1 cellular context compared by ENCODE assay signal in the genomic region with DNA sequence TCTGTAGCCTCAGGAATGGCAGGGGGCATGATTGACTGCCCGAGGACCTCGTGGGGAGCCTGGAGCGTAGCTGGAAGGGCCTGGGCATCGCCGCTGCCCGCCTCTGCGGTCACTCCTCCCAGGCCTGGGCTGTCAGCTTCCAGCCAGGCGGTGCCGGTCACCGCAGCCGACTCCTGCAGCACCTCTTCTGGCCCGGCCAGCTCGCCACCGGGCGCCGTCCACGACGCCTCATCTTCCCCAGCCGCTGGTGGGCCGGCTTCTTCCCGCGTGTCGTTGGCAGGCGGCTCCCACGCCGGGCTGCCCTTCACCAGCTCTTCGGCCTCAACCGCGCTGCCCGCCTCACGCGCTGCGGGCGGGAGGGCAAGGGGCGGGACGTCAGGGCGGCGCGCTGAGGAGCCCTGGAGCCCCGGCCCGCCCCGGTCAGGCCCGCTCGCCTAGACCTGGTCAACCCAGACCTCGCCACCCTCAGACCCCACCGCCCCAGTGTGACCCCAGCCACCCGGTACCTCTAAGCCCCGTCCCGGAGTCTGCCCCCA.
TF ChIP-seq lines count a peak whose summit lies in the region.

No MANE protein-coding gene starts in this region.

TF ChIP-seq in HepG2, 621 proteins besides CTCF, POLR2A, EP300 and RAD21 (continued from another document and continues in another):
- TF ChIP-seq, protein P1, sequence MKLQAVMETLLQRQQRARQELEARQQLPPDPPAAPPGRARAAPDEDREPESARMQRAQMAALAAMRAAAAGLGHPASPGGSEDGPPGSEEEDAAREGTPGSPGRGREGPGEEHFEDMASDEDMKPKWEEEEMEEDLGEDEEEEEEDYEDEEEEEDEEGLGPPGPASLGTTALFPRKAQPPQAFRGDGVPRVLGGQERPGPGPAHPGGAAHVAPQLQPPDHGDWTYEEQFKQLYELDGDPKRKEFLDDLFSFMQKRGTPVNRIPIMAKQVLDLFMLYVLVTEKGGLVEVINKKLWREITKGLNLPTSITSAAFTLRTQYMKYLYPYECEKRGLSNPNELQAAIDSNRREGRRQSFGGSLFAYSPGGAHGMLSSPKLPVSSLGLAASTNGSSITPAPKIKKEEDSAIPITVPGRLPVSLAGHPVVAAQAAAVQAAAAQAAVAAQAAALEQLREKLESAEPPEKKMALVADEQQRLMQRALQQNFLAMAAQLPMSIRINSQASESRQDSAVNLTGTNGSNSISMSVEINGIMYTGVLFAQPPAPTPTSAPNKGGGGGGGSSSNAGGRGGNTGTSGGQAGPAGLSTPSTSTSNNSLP (IDR thresholded peaks at IDR 0.05; ENCODE audit: low read depth, low read length) = no peak
- TF ChIP-seq CBFB (CRISPR knock-in tag; IDR thresholded peaks at IDR 0.05) (no peak), ZNF552 (CRISPR knock-in tag; IDR thresholded peaks at IDR 0.05; ENCODE audit: borderline replicate concordance) (no peak), ZKSCAN1 (IDR thresholded peaks at IDR 0.05; ENCODE audit: low read length) (no peak), MIXL1 (CRISPR knock-in tag; IDR thresholded peaks at IDR 0.05) (no peak), ZNF772 (CRISPR knock-in tag; IDR thresholded peaks at IDR 0.05) (no peak; the same call in 1 of the 2 replicates), NFIC (IDR thresholded peaks at IDR 0.05; ENCODE audit: low read length) (no peak), CHD2 (IDR thresholded peaks at IDR 0.05; ENCODE audit: low read depth, low read length) (no peak), ZNF44 (CRISPR knock-in tag; IDR thresholded peaks at IDR 0.05) (no peak), RXRA (CRISPR knock-in tag; IDR thresholded peaks at IDR 0.05) (peak; percentile 50; the same call in 1 of the 2 replicates), GZF1 (CRISPR knock-in tag; IDR thresholded peaks at IDR 0.05) (no peak), EED (CRISPR knock-in tag; IDR thresholded peaks at IDR 0.05) (no peak), ZFP1 (CRISPR knock-in tag; IDR thresholded peaks at IDR 0.05) (no peak), KDM4B (CRISPR knock-in tag; IDR thresholded peaks at IDR 0.05) (no peak), ZNF121 (CRISPR knock-in tag; IDR thresholded peaks at IDR 0.05) (no peak), ATF7-NPFF (CRISPR knock-in tag; IDR thresholded peaks at IDR 0.05; ENCODE audit: low read depth) (peak; percentile 64), ZNF333 (CRISPR knock-in tag; IDR thresholded peaks at IDR 0.05; ENCODE audit: borderline replicate concordance) (no peak), KLF16 (CRISPR knock-in tag; IDR thresholded peaks at IDR 0.05) (no peak)
- TF ChIP-seq, protein P2, sequence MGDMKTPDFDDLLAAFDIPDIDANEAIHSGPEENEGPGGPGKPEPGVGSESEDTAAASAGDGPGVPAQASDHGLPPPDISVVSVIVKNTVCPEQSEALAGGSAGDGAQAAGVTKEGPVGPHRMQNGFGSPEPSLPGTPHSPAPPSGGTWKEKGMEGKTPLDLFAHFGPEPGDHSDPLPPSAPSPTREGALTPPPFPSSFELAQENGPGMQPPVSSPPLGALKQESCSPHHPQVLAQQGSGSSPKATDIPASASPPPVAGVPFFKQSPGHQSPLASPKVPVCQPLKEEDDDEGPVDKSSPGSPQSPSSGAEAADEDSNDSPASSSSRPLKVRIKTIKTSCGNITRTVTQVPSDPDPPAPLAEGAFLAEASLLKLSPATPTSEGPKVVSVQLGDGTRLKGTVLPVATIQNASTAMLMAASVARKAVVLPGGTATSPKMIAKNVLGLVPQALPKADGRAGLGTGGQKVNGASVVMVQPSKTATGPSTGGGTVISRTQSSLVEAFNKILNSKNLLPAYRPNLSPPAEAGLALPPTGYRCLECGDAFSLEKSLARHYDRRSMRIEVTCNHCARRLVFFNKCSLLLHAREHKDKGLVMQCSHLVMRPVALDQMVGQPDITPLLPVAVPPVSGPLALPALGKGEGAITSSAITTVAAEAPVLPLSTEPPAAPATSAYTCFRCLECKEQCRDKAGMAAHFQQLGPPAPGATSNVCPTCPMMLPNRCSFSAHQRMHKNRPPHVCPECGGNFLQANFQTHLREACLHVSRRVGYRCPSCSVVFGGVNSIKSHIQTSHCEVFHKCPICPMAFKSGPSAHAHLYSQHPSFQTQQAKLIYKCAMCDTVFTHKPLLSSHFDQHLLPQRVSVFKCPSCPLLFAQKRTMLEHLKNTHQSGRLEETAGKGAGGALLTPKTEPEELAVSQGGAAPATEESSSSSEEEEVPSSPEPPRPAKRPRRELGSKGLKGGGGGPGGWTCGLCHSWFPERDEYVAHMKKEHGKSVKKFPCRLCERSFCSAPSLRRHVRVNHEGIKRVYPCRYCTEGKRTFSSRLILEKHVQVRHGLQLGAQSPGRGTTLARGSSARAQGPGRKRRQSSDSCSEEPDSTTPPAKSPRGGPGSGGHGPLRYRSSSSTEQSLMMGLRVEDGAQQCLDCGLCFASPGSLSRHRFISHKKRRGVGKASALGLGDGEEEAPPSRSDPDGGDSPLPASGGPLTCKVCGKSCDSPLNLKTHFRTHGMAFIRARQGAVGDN (CRISPR knock-in tag; IDR thresholded peaks at IDR 0.05) = peak; percentile 89
- TF ChIP-seq, protein P3, sequence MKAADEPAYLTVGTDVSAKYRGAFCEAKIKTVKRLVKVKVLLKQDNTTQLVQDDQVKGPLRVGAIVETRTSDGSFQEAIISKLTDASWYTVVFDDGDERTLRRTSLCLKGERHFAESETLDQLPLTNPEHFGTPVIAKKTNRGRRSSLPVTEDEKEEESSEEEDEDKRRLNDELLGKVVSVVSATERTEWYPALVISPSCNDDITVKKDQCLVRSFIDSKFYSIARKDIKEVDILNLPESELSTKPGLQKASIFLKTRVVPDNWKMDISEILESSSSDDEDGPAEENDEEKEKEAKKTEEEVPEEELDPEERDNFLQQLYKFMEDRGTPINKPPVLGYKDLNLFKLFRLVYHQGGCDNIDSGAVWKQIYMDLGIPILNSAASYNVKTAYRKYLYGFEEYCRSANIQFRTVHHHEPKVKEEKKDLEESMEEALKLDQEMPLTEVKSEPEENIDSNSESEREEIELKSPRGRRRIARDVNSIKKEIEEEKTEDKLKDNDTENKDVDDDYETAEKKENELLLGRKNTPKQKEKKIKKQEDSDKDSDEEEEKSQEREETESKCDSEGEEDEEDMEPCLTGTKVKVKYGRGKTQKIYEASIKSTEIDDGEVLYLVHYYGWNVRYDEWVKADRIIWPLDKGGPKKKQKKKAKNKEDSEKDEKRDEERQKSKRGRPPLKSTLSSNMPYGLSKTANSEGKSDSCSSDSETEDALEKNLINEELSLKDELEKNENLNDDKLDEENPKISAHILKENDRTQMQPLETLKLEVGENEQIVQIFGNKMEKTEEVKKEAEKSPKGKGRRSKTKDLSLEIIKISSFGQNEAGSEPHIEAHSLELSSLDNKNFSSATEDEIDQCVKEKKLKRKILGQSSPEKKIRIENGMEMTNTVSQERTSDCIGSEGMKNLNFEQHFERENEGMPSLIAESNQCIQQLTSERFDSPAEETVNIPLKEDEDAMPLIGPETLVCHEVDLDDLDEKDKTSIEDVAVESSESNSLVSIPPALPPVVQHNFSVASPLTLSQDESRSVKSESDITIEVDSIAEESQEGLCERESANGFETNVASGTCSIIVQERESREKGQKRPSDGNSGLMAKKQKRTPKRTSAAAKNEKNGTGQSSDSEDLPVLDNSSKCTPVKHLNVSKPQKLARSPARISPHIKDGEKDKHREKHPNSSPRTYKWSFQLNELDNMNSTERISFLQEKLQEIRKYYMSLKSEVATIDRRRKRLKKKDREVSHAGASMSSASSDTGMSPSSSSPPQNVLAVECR (CRISPR knock-in tag; IDR thresholded peaks at IDR 0.05; ENCODE audit: borderline replicate concordance) = peak; percentile 39; the same call in 1 of the 2 replicates
- TF ChIP-seq, protein P4, sequence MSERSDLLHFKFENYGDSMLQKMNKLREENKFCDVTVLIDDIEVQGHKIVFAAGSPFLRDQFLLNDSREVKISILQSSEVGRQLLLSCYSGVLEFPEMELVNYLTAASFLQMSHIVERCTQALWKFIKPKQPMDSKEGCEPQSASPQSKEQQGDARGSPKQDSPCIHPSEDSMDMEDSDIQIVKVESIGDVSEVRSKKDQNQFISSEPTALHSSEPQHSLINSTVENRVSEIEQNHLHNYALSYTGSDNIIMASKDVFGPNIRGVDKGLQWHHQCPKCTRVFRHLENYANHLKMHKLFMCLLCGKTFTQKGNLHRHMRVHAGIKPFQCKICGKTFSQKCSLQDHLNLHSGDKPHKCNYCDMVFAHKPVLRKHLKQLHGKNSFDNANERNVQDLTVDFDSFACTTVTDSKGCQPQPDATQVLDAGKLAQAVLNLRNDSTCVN (CRISPR knock-in tag; IDR thresholded peaks at IDR 0.05; ENCODE audit: borderline replicate concordance) = no peak
- TF ChIP-seq, protein P5, sequence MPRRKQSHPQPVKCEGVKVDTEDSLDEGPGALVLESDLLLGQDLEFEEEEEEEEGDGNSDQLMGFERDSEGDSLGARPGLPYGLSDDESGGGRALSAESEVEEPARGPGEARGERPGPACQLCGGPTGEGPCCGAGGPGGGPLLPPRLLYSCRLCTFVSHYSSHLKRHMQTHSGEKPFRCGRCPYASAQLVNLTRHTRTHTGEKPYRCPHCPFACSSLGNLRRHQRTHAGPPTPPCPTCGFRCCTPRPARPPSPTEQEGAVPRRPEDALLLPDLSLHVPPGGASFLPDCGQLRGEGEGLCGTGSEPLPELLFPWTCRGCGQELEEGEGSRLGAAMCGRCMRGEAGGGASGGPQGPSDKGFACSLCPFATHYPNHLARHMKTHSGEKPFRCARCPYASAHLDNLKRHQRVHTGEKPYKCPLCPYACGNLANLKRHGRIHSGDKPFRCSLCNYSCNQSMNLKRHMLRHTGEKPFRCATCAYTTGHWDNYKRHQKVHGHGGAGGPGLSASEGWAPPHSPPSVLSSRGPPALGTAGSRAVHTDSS (CRISPR knock-in tag; conservative IDR thresholded peaks at IDR 0.05) = no peak
- TF ChIP-seq, protein P6, sequence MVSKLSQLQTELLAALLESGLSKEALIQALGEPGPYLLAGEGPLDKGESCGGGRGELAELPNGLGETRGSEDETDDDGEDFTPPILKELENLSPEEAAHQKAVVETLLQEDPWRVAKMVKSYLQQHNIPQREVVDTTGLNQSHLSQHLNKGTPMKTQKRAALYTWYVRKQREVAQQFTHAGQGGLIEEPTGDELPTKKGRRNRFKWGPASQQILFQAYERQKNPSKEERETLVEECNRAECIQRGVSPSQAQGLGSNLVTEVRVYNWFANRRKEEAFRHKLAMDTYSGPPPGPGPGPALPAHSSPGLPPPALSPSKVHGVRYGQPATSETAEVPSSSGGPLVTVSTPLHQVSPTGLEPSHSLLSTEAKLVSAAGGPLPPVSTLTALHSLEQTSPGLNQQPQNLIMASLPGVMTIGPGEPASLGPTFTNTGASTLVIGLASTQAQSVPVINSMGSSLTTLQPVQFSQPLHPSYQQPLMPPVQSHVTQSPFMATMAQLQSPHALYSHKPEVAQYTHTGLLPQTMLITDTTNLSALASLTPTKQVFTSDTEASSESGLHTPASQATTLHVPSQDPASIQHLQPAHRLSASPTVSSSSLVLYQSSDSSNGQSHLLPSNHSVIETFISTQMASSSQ (IDR thresholded peaks at IDR 0.05; ENCODE audit: low read depth) = no peak
- TF ChIP-seq, protein P6 (CRISPR knock-in tag; IDR thresholded peaks at IDR 0.05; ENCODE audit: borderline replicate concordance) = no peak
- TF ChIP-seq, protein P7, sequence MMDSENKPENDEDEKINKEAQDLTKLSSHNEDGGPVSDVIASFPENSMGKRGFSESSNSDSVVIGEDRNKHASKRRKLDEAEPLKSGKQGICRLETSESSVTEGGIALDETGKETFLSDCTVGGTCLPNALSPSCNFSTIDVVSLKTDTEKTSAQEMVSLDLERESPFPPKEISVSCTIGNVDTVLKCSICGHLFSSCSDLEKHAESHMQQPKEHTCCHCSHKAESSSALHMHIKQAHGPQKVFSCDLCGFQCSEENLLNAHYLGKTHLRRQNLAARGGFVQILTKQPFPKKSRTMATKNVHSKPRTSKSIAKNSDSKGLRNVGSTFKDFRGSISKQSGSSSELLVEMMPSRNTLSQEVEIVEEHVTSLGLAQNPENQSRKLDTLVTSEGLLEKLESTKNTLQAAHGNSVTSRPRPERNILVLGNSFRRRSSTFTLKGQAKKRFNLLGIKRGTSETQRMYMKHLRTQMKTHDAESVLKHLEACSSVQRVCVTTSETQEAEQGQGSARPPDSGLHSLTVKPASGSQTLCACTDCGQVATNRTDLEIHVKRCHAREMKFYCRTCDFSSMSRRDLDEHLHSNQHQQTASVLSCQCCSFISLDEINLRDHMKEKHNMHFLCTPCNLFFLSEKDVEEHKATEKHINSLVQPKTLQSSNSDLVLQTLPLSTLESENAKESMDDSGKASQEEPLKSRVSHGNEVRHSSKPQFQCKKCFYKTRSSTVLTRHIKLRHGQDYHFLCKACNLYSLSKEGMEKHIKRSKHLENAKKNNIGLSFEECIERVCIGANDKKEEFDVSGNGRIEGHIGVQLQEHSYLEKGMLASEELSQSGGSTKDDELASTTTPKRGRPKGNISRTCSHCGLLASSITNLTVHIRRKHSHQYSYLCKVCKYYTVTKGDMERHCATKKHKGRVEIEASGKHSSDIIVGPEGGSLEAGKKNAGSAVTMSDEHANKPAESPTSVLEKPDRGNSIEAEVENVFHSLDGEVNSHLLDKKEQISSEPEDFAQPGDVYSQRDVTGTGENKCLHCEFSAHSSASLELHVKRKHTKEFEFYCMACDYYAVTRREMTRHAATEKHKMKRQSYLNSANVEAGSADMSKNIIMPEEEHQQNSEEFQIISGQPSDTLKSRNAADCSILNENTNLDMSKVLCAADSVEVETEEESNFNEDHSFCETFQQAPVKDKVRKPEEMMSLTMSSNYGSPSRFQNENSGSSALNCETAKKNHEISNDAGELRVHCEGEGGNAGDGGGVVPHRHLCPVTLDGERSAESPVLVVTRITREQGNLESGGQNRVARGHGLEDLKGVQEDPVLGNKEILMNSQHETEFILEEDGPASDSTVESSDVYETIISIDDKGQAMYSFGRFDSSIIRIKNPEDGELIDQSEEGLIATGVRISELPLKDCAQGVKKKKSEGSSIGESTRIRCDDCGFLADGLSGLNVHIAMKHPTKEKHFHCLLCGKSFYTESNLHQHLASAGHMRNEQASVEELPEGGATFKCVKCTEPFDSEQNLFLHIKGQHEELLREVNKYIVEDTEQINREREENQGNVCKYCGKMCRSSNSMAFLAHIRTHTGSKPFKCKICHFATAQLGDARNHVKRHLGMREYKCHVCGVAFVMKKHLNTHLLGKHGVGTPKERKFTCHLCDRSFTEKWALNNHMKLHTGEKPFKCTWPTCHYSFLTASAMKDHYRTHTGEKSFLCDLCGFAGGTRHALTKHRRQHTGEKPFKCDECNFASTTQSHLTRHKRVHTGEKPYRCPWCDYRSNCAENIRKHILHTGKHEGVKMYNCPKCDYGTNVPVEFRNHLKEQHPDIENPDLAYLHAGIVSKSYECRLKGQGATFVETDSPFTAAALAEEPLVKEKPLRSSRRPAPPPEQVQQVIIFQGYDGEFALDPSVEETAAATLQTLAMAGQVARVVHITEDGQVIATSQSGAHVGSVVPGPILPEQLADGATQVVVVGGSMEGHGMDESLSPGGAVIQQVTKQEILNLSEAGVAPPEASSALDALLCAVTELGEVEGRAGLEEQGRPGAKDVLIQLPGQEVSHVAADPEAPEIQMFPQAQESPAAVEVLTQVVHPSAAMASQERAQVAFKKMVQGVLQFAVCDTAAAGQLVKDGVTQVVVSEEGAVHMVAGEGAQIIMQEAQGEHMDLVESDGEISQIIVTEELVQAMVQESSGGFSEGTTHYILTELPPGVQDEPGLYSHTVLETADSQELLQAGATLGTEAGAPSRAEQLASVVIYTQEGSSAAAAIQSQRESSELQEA (CRISPR knock-in tag; IDR thresholded peaks at IDR 0.05; ENCODE audit: not compliant biosample characterization) = no peak
